9 cellular contexts compared by ENCODE assay signal in genomic region chr9:93500571-93501298, GRCh38. TPM values are rescaled to one million over a fixed set of nuclear protein-coding genes. Genes with fewer than 3 reads are reported as not detected.
DNase-seq lines count a peak whose midpoint lies in the region; ATAC-seq, FAIRE-seq and TF ChIP-seq lines count a peak whose summit lies in the region.
"Had no signal": no experiment of that assay in that cellular context is flagged by ENCODE, and none has a peak within 500 bp of the region (broad histone marks: within the 10 kb centered on the region; RNA-seq: fewer than 3 reads in every experiment).

No MANE protein-coding gene starts in this region.

- no peak overlapping the region for H2AFZ ChIP-seq in keratinocyte (ENCODE audit: control insufficient read depth, low read length)

- H3K36me3 ChIP-seq in keratinocyte (ENCODE audit: control insufficient read depth in 2 of 2, extremely low read depth in 1 of 2, insufficient read depth in 2 of 2, low read length in 2 of 2) (peaks cover 30 to 46% of the 10 kb centered on the region in 2 experiments), thoracic aorta (peaks cover 11% of the 10 kb centered on the region)

- no peak for TF ChIP-seq CTCF in keratinocyte (optimal IDR thresholded peaks at IDR 0.05 in 1 of 3, IDR thresholded peaks at IDR 0.05 in 1 of 3, conservative IDR thresholded peaks at IDR 0.05 in 1 of 3; ENCODE audit: extremely low read depth in 1 of 3, insufficient read depth in 2 of 3, low read length in 3 of 3)
- no peak for TF ChIP-seq CTCF in thoracic aorta (IDR thresholded peaks at IDR 0.05)

- dilution Hi-C loops in keratinocyte (cut with MboI; ENCODE audit: extremely low pct_ligation_motif_present, low sequenced_read_pairs), result no loop called here

- no peaks in the 10 kb centered on the region for H3K27me3 ChIP-seq in keratinocyte (ENCODE audit: control insufficient read depth, extremely low read depth, insufficient read depth, low read length)
- H3K27me3 ChIP-seq in thoracic aorta (replicated peaks; ENCODE audit: insufficient read depth), result no peaks in the 10 kb centered on the region

- FAIRE-seq in keratinocyte (lab: Jason Lieb, UNC), result no peak

- peaks cover 13% of the 10 kb centered on the region for H4K20me1 ChIP-seq in keratinocyte (ENCODE audit: control insufficient read depth, extremely low read depth, insufficient read depth, low read length)

- CTCF ChIA-PET in activated CD4-positive, alpha-beta T cell treated with anti-CD3 and anti-CD28 coated beads, Interleukin-2, amount 10 ng/mL, durations not matched to agents 7 days and 5 days (lab: Charles Lee), result no interaction called here

- H3K4me3 Mint-ChIP-seq in activated CD4-positive, alpha-beta T cell treated with anti-CD3 and anti-CD28 coated beads, Interleukin-2, amount 10 ng/mL, durations not matched to agents 7 days and 5 days, result peak overlapping the region; percentile 74

- no peaks in the 10 kb centered on the region for H3K27me3 Mint-ChIP-seq in activated CD4-positive, alpha-beta T cell treated with anti-CD3 and anti-CD28 coated beads, Interleukin-2, amount 10 ng/mL, durations not matched to agents 7 days and 5 days

- peaks cover 43% of the 10 kb centered on the region for H3K4me1 Mint-ChIP-seq in activated CD4-positive, alpha-beta T cell treated with anti-CD3 and anti-CD28 coated beads, Interleukin-2, amount 10 ng/mL, durations not matched to agents 7 days and 5 days

- peaks cover 18% of the 10 kb centered on the region for H3K4me1 ChIP-seq in keratinocyte (ENCODE audit: control insufficient read depth, extremely low read depth, insufficient read depth, low read length)
- H3K4me1 ChIP-seq in thoracic aorta (ENCODE audit: control insufficient read depth in 1 of 2, low read depth in 2 of 2), result peaks cover 4 to 9% of the 10 kb centered on the region in 2 donors

- H3K9me3 ChIP-seq in keratinocyte (ENCODE audit: control insufficient read depth, low read depth, low read length) (no peaks in the 10 kb centered on the region), thoracic aorta (no peaks in the 10 kb centered on the region)

- H3K4me3 ChIP-seq in keratinocyte (ENCODE audit: control insufficient read depth in 2 of 3, extremely low read depth in 1 of 3, insufficient read depth in 2 of 3, low read depth in 1 of 3, low read length in 3 of 3), result peak overlapping the region; percentile 20 to 54 (median 52)
- H3K4me3 ChIP-seq in thoracic aorta, result peak overlapping the region; percentile 65

- POLR2A ChIA-PET in activated CD4-positive, alpha-beta T cell treated with anti-CD3 and anti-CD28 coated beads, Interleukin-2, amount 10 ng/mL, durations not matched to agents 7 days and 5 days (lab: Charles Lee), result no interaction called here

- no peak for ATAC-seq in activated naive CD4-positive, alpha-beta T cell treated with anti-CD3 and anti-CD28 coated beads, Interleukin-2, amount 50 U/mL, for 72 hours
- ATAC-seq in thoracic aorta (ENCODE audit: insufficient number of reproducible peaks, low FRiP score, low read depth) (no peak), GM18870 (IDR thresholded peaks at IDR 0.05; ENCODE audit: unreplicated experiment) (no peak), GM19463 (IDR thresholded peaks at IDR 0.05; ENCODE audit: unreplicated experiment) (no peak)

- H3K27ac ChIP-seq in keratinocyte (ENCODE audit: control insufficient read depth, insufficient read depth, low read length) (peak overlapping the region; percentile 57), thoracic aorta (peak overlapping the region; percentile 26 to 47)

- peaks cover 68% of the 10 kb centered on the region for H3K79me2 ChIP-seq in keratinocyte (ENCODE audit: control insufficient read depth, insufficient read depth, low read length)

- H3K9me1 ChIP-seq in keratinocyte (ENCODE audit: control insufficient read depth, extremely low read depth, insufficient read depth, low read length), result no peaks in the 10 kb centered on the region

- H3K9me3 Mint-ChIP-seq in activated CD4-positive, alpha-beta T cell treated with anti-CD3 and anti-CD28 coated beads, Interleukin-2, amount 10 ng/mL, durations not matched to agents 7 days and 5 days, result no peaks in the 10 kb centered on the region
- H3K9me3 Mint-ChIP-seq in activated naive CD4-positive, alpha-beta T cell treated with anti-CD3 and anti-CD28 coated beads, Interleukin-2, amount 50 U/mL, for 72 hours, result no peaks in the 10 kb centered on the region

- no peak for DNase-seq in activated CD4-positive, alpha-beta T cell treated with anti-CD3 and anti-CD28 coated beads, Interleukin-2, amount 10 ng/mL, durations not matched to agents 7 days and 5 days
- DNase-seq in activated CD4-positive, alpha-beta T cell treated with anti-CD3 and anti-CD28 coated beads for 48 hours, result no peak
- no peak for DNase-seq in activated naive CD4-positive, alpha-beta T cell treated with anti-CD3 and anti-CD28 coated beads, Interleukin-2, amount 50 U/mL, for 72 hours (ENCODE audit: low spot score in 2 of 2)
- DNase-seq in keratinocyte (ENCODE audit: low read depth, low spot score) (no peak), thoracic aorta (ENCODE audit: low spot score) (no peak), NCI-H2227 treated with DMSO at 0.1 percent for 48 hours (lab: John Stamatoyannopoulos, UW) (no peak)
- DNase-seq: stimulated activated CD4-positive, alpha-beta T cell treated with anti-CD3 and anti-CD28 coated beads, Interleukin-4, amount 100 ng/mL, for 4 hours had no signal

- peak overlapping the region; percentile 67 for H3K9ac ChIP-seq in keratinocyte (ENCODE audit: control insufficient read depth, extremely low read depth, insufficient read depth, low read length)

- peak overlapping the region; percentile 85 for H3K4me2 ChIP-seq in keratinocyte (ENCODE audit: control insufficient read depth, extremely low read depth, insufficient read depth, low read depth, low read length)

- peaks cover 69% of the 10 kb centered on the region for H3K36me3 Mint-ChIP-seq in activated CD4-positive, alpha-beta T cell treated with anti-CD3 and anti-CD28 coated beads, Interleukin-2, amount 10 ng/mL, durations not matched to agents 7 days and 5 days (ENCODE audit: low read depth)
- peaks cover 28 to 52% of the 10 kb centered on the region in 2 donors for H3K36me3 Mint-ChIP-seq in activated naive CD4-positive, alpha-beta T cell treated with anti-CD3 and anti-CD28 coated beads, Interleukin-2, amount 50 U/mL, for 72 hours

- H3K27ac Mint-ChIP-seq in activated CD4-positive, alpha-beta T cell treated with anti-CD3 and anti-CD28 coated beads, Interleukin-2, amount 10 ng/mL, durations not matched to agents 7 days and 5 days, result peak overlapping the region; percentile 75
- peak overlapping the region; percentile 66 to 75 for H3K27ac Mint-ChIP-seq in activated naive CD4-positive, alpha-beta T cell treated with anti-CD3 and anti-CD28 coated beads, Interleukin-2, amount 50 U/mL, for 72 hours

RNA-seq across cellular contexts. Expression of gene FAM120AOS, which starts 47.4 kb away (rescaled TPM):
- 10 to 100 TPM; 34.9 to 35.4 TPM for total RNA-seq in activated CD4-positive, alpha-beta T cell treated with anti-CD3 and anti-CD28 coated beads, Interleukin-2, amount 10 ng/mL, durations not matched to agents 7 days and 5 days
- total RNA-seq in activated naive CD4-positive, alpha-beta T cell treated with anti-CD3 and anti-CD28 coated beads, Interleukin-2, amount 50 U/mL, for 72 hours, result 10 to 100 TPM; 17.1 to 41.9 TPM
- 15.6 to 18.6 TPM (median 16.1 TPM) in 3 replicates for polyA plus RNA-seq in keratinocyte
- polyA plus RNA-seq in keratinocyte (2011; ENCODE audit: low read depth), result 8.2 TPM
- polyA plus RNA-seq in keratinocyte (2011; cell fraction: cytosol; rRNA removed), result 11.9 and 20.7 TPM in 2 replicates
- polyA plus RNA-seq in keratinocyte (2011; cell fraction: nucleus; rRNA removed), result 12.7 and 14.1 TPM in 2 replicates
- polyA plus RNA-seq in keratinocyte (2012; ENCODE audit: low replicate concordance), result 11.6 and 13.0 TPM in 2 replicates
- 4.4 to 11.1 TPM (median 8.6 TPM) in 3 replicates for polyA minus RNA-seq in keratinocyte
- polyA minus RNA-seq in keratinocyte (2011; cell fraction: cytosol; rRNA and poly(A)+ RNA removed), result 9.8 TPM
- 4.3 and 5.7 TPM in 2 replicates for polyA minus RNA-seq in keratinocyte (2011; cell fraction: nucleus; rRNA and poly(A)+ RNA removed)
- total RNA-seq in thoracic aorta, result 10 to 100 TPM; 48.5 to 56.2 TPM

RNA-seq across cellular contexts. Expression of gene FAM120A, which starts 49.2 kb away (rescaled TPM):
- total RNA-seq in activated CD4-positive, alpha-beta T cell treated with anti-CD3 and anti-CD28 coated beads, Interleukin-2, amount 10 ng/mL, durations not matched to agents 7 days and 5 days, result 100 to 1,000 TPM; 118 to 135 TPM
- 100 to 1,000 TPM in 1 of 2 donors, 10 to 100 TPM in 1; 76.1 to 130 TPM for total RNA-seq in activated naive CD4-positive, alpha-beta T cell treated with anti-CD3 and anti-CD28 coated beads, Interleukin-2, amount 50 U/mL, for 72 hours
- 51.6 to 88.3 TPM (median 79.2 TPM) in 3 replicates for polyA plus RNA-seq in keratinocyte
- polyA plus RNA-seq in keratinocyte (2011; ENCODE audit: low read depth), result 17.0 TPM
- 67.8 and 81.6 TPM in 2 replicates for polyA plus RNA-seq in keratinocyte (2011; cell fraction: cytosol; rRNA removed)
- 78.2 and 93.4 TPM in 2 replicates for polyA plus RNA-seq in keratinocyte (2011; cell fraction: nucleus; rRNA removed)
- 28.9 and 92.0 TPM in 2 replicates for polyA plus RNA-seq in keratinocyte (2012; ENCODE audit: low replicate concordance)
- 161 to 235 TPM (median 181 TPM) in 3 replicates for polyA minus RNA-seq in keratinocyte
- 184 TPM for polyA minus RNA-seq in keratinocyte (2011; cell fraction: cytosol; rRNA and poly(A)+ RNA removed)
- polyA minus RNA-seq in keratinocyte (2011; cell fraction: nucleus; rRNA and poly(A)+ RNA removed), result 108 and 148 TPM in 2 replicates
- 10 to 100 TPM; 65.3 to 87.8 TPM for total RNA-seq in thoracic aorta
